Comparison of ENCODE assay signal across 8 cellular contexts in genomic region chr12:107092669-107093546, GRCh38. TPM values are rescaled to one million over a fixed set of nuclear protein-coding genes. Genes with fewer than 3 reads are reported as not detected.
DNase-seq lines count a peak whose midpoint lies in the region; ATAC-seq, FAIRE-seq and TF ChIP-seq lines count a peak whose summit lies in the region.

No MANE protein-coding gene starts in this region.

- H3K27ac ChIP-seq in pancreas (peak overlapping the region; percentile 95 to 99 (median 96)), tibial nerve (peak overlapping the region; percentile 93 to 100 (median 98))

- H3K9me3 ChIP-seq in pancreas (no peaks in the 10 kb centered on the region), tibial nerve (no peaks in the 10 kb centered on the region)

- no peak overlapping the region for H3K4me3 Mint-ChIP-seq in activated T-helper 2 cell treated with anti-CD3 and anti-CD28 coated beads, Interferon-gamma antibody, Interleukin-2, Interleukin-4, amounts not matched to agents 10 μg/mL and 5 μg/mL and 100 μg/mL, durations not matched to agents 14 hours and 24 hours and 36 hours (ENCODE audit: low read depth)
- H3K4me3 Mint-ChIP-seq in glutamatergic neuron (ENCODE audit: unreplicated experiment) = no peak overlapping the region

- no peaks in the 10 kb centered on the region for H3K27me3 ChIP-seq in pancreas
- no peaks in the 10 kb centered on the region for H3K27me3 ChIP-seq in tibial nerve

- no peak for FAIRE-seq in pancreas (lab: Jason Lieb, UNC)

- peaks cover 7% of the 10 kb centered on the region for H3K27me3 Mint-ChIP-seq in activated T-helper 2 cell treated with anti-CD3 and anti-CD28 coated beads, Interferon-gamma antibody, Interleukin-2, Interleukin-4, amounts not matched to agents 10 μg/mL and 5 μg/mL and 100 μg/mL, durations not matched to agents 14 hours and 24 hours and 36 hours (ENCODE audit: low read depth)
- no peaks in the 10 kb centered on the region for H3K27me3 Mint-ChIP-seq in glutamatergic neuron (ENCODE audit: unreplicated experiment)

- peak; percentile 89 to 97 for TF ChIP-seq POLR2A in tibial nerve (IDR thresholded peaks at IDR 0.05)

- DNase-seq in NCI-H2081 (lab: John Stamatoyannopoulos, UW) (peak; percentile 33 to 45), NCI-H2081 treated with DMSO at 0.1 percent for 48 hours (lab: John Stamatoyannopoulos, UW) (no peak), NCI-H69 (lab: John Stamatoyannopoulos, UW) (peak; percentile 87), glutamatergic neuron (peak; percentile 65), pancreas (peak; percentile 45 to 78 (median 58)), tibial nerve (ENCODE audit: low spot score in 2 of 2) (peak; percentile 19 to 25)
- DNase-seq in activated T-helper 2 cell treated with anti-CD3 and anti-CD28 coated beads, Interferon-gamma antibody, Interleukin-2, Interleukin-4, amounts not matched to agents 10 μg/mL and 5 μg/mL and 100 μg/mL, durations not matched to agents 14 hours and 24 hours and 36 hours (ENCODE audit: low spot score) = peak; percentile 53

- intact Hi-C loops in activated T-helper 2 cell treated with anti-CD3 and anti-CD28 coated beads, Interferon-gamma antibody, Interleukin-2, Interleukin-4, amounts not matched to agents 10 μg/mL and 5 μg/mL and 100 μg/mL, durations not matched to agents 14 hours and 24 hours and 36 hours (cut with micrococcal nuclease) = loop anchor here (1.0 to 2.0 kb wide), 6 partner anchors 106 to 735 kb away; partner anchors contain the start of genes MTERF2, RIC8B and TMEM263
- intact Hi-C loops in pancreas (cut with DNase I) = no loop called here

- TF ChIP-seq CTCF in glutamatergic neuron (IDR thresholded peaks at IDR 0.05; ENCODE audit: partially characterized antibody, unreplicated experiment) (no peak), pancreas (IDR thresholded peaks at IDR 0.05) (no peak), tibial nerve (IDR thresholded peaks at IDR 0.05) (peak in 2 of 5 experiments; percentile 50 to 53)

- WGBS in pancreas, 2 donors = 0% methylated on average over 65 to 83 of the region's 83 CpGs
- 0 to 1% methylated on average over 48 to 66 of the region's 83 CpGs for WGBS in tibial nerve, 2 donors

- H3K9me3 Mint-ChIP-seq in activated T-helper 2 cell treated with anti-CD3 and anti-CD28 coated beads, Interferon-gamma antibody, Interleukin-2, Interleukin-4, amounts not matched to agents 10 μg/mL and 5 μg/mL and 100 μg/mL, durations not matched to agents 14 hours and 24 hours and 36 hours = peaks cover 7% of the 10 kb centered on the region
- peaks cover 3% of the 10 kb centered on the region for H3K9me3 Mint-ChIP-seq in glutamatergic neuron (ENCODE audit: unreplicated experiment)

- H3K27ac Mint-ChIP-seq in activated T-helper 2 cell treated with anti-CD3 and anti-CD28 coated beads, Interferon-gamma antibody, Interleukin-2, Interleukin-4, amounts not matched to agents 10 μg/mL and 5 μg/mL and 100 μg/mL, durations not matched to agents 14 hours and 24 hours and 36 hours = no peak overlapping the region
- H3K27ac Mint-ChIP-seq in glutamatergic neuron (ENCODE audit: unreplicated experiment) = no peak overlapping the region

- H3K4me1 ChIP-seq in pancreas (peaks cover 5 to 24% (median 12%) of the 10 kb centered on the region in 3 donors), tibial nerve (peaks cover 0 to 36% (median 14%) of the 10 kb centered on the region in 4 donors)

- TF ChIP-seq EP300 in tibial nerve (IDR thresholded peaks at IDR 0.05) = peak in 1 of 2 donors; percentile 91

- peaks cover 2% of the 10 kb centered on the region for H3K36me3 Mint-ChIP-seq in activated T-helper 2 cell treated with anti-CD3 and anti-CD28 coated beads, Interferon-gamma antibody, Interleukin-2, Interleukin-4, amounts not matched to agents 10 μg/mL and 5 μg/mL and 100 μg/mL, durations not matched to agents 14 hours and 24 hours and 36 hours (ENCODE audit: low read depth)
- peaks cover 15% of the 10 kb centered on the region for H3K36me3 Mint-ChIP-seq in glutamatergic neuron (ENCODE audit: unreplicated experiment)

- no peaks in the 10 kb centered on the region for H3K36me3 ChIP-seq in pancreas
- H3K36me3 ChIP-seq in tibial nerve = no peaks in the 10 kb centered on the region

- H3K4me3 ChIP-seq in pancreas (peak overlapping the region; percentile 68 to 98 (median 78)), tibial nerve (peak overlapping the region; percentile 71 to 99 (median 87))

- peak; percentile 28 for ATAC-seq in HG02884 (IDR thresholded peaks at IDR 0.05; ENCODE audit: unreplicated experiment)
- ATAC-seq in pancreas = peak; percentile 22 to 42 (median 27)

- H3K4me1 Mint-ChIP-seq in activated T-helper 2 cell treated with anti-CD3 and anti-CD28 coated beads, Interferon-gamma antibody, Interleukin-2, Interleukin-4, amounts not matched to agents 10 μg/mL and 5 μg/mL and 100 μg/mL, durations not matched to agents 14 hours and 24 hours and 36 hours (ENCODE audit: low read depth) = peaks cover 2% of the 10 kb centered on the region
- no peaks in the 10 kb centered on the region for H3K4me1 Mint-ChIP-seq in glutamatergic neuron (ENCODE audit: low read depth, unreplicated experiment)

RNA-seq across cellular contexts. Expression of gene CRY1, which starts 0.4 kb away (rescaled TPM):
- 25.4 and 26.0 TPM in 2 replicates for total RNA-seq in activated T-helper 2 cell treated with anti-CD3 and anti-CD28 coated beads, Interferon-gamma antibody, Interleukin-2, Interleukin-4, amounts not matched to agents 10 μg/mL and 5 μg/mL and 100 μg/mL, durations not matched to agents 14 hours and 24 hours and 36 hours
- 10.1 TPM for total RNA-seq in glutamatergic neuron (ENCODE audit: unreplicated experiment)
- total RNA-seq in pancreas = 1 to 10 TPM; 5.5 to 8.6 (median 8.1) TPM
- polyA plus RNA-seq in pancreas = 10 to 100 TPM in 1 of 2 donors, 1 to 10 TPM in 1; 5.3 to 11.5 TPM
- 10 to 100 TPM; 16.3 to 36.3 (median 24.4) TPM for total RNA-seq in tibial nerve
